Comparison of ENCODE assay signal across 14 cellular contexts in the genomic region with DNA sequence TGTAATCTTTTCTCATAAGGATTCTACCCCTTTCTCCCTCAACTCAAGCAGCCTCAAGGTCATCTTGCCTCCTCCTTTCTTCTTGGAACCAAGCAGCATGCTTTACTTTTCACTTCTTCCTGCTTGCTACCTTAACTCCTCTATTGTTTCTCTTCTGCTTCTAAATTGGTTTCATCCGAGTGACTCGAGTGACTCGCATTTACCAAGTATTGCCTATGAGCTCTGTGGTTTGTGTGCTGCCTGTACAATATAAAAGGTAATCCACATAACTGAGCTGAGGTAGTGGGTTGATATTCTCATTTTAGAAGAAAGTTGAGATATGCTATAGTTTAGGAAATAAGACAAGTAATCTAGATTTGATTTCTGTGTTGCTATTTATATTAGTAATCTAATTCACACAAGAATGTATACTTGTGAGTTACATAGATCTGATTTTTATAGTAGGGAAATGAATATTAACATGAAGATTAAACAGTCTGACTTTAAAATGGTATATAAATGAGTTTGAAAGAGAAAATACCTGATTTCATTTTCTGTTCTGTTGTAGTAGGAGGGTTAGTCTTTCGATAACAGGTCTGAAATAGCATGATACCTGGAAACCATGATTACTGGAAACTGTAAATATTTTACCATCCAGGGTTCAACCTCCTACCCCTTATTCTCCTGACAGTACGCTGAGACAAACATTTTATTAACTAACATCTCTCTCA. TPM values are rescaled to one million over a fixed set of nuclear protein-coding genes. Genes with fewer than 3 reads are reported as not detected.
DNase-seq lines count a peak whose midpoint lies in the region; ATAC-seq, FAIRE-seq and TF ChIP-seq lines count a peak whose summit lies in the region.
"Had no signal": no experiment of that assay in that cellular context is flagged by ENCODE, and none has a peak within 500 bp of the region (broad histone marks: within the 10 kb centered on the region; RNA-seq: fewer than 3 reads in every experiment).

No MANE protein-coding gene starts in this region.

- POLR2A ChIA-PET in A673 (lab: Charles Lee; ENCODE audit: low non-redundant PET) = no interaction called here

- H3K27me3 Mint-ChIP-seq in CD4-positive, CD25-positive, alpha-beta regulatory T cell = no peaks in the 10 kb centered on the region
- no peaks in the 10 kb centered on the region for H3K27me3 Mint-ChIP-seq in activated naive CD8-positive, alpha-beta T cell
- no peaks in the 10 kb centered on the region for H3K27me3 Mint-ChIP-seq in endothelial cell (ENCODE audit: unreplicated experiment)

- FAIRE-seq in GM19239 (lab: Jason Lieb, UNC) = peak; percentile 86

- peaks cover 8% of the 10 kb centered on the region for H3K4me1 ChIP-seq in CD4-positive, CD25-positive, alpha-beta regulatory T cell (ENCODE audit: control insufficient read depth, insufficient read depth, low read length, poor library complexity, severe bottlenecking)
- no peaks in the 10 kb centered on the region for H3K4me1 ChIP-seq in A673 (ENCODE audit: insufficient read depth, low read length, poor library complexity, severe bottlenecking)

- peaks cover 0 to 1% (median 0%) of the 10 kb centered on the region in 7 donors for H3K9me3 Mint-ChIP-seq in CD4-positive, CD25-positive, alpha-beta regulatory T cell
- no peaks in the 10 kb centered on the region for H3K9me3 Mint-ChIP-seq in activated naive CD8-positive, alpha-beta T cell (ENCODE audit: low read depth)
- no peaks in the 10 kb centered on the region for H3K9me3 Mint-ChIP-seq in endothelial cell (ENCODE audit: unreplicated experiment)
- H3K9me3 Mint-ChIP-seq: CD14-positive monocyte had no signal

- TF ChIP-seq CTCF in endothelial cell (IDR thresholded peaks at IDR 0.05; ENCODE audit: unreplicated experiment) = no peak
- TF ChIP-seq CTCF in A673 (conservative IDR thresholded peaks at IDR 0.05; ENCODE audit: low read depth, low read length) = no peak

- H3K27ac ChIP-seq in CD4-positive, CD25-positive, alpha-beta regulatory T cell (ENCODE audit: insufficient read depth, low read length, poor library complexity, severe bottlenecking) = no peak overlapping the region
- H3K27ac ChIP-seq in A673 (ENCODE audit: low read depth, low read length, poor library complexity, severe bottlenecking) = no peak overlapping the region
- H3K27ac ChIP-seq: esophagus squamous epithelium, RWPE1 had no signal

- peak overlapping the region; percentile 45 for H3K4me3 ChIP-seq in CD4-positive, CD25-positive, alpha-beta regulatory T cell (ENCODE audit: low read depth, low read length)
- no peak overlapping the region for H3K4me3 ChIP-seq in A673 (ENCODE audit: low read depth, low read length, poor library complexity, severe bottlenecking)
- H3K4me3 ChIP-seq: esophagus squamous epithelium had no signal

- H3K4me1 Mint-ChIP-seq in CD4-positive, CD25-positive, alpha-beta regulatory T cell = peaks cover 16 to 32% (median 22%) of the 10 kb centered on the region in 4 donors
- peaks cover 34% of the 10 kb centered on the region for H3K4me1 Mint-ChIP-seq in activated naive CD8-positive, alpha-beta T cell (ENCODE audit: low read depth)
- H3K4me1 Mint-ChIP-seq in endothelial cell (ENCODE audit: unreplicated experiment) = peaks cover 4% of the 10 kb centered on the region

- CTCF ChIA-PET in A673 (lab: Charles Lee) = no interaction called here

- peak in 1 of 3 donors; percentile 70 for DNase-seq in CD4-positive, CD25-positive, alpha-beta regulatory T cell
- no peak for DNase-seq in GM19239 (ENCODE audit: insufficient read length, low spot score)
- no peak for DNase-seq in endothelial cell (ENCODE audit: low spot score)
- DNase-seq in A673 (ENCODE audit: low spot score) = no peak
- no peak for DNase-seq in DMS79 treated with DMSO at 0.1 percent for 48 hours (lab: John Stamatoyannopoulos, UW)
- no peak for DNase-seq in cardiac septum (ENCODE audit: low spot score)
- DNase-seq: activated effector memory CD4-positive, alpha-beta T cell treated with Interleukin-2 at 50 U/mL for 16 hours; esophagus squamous epithelium had no signal

- no TSS peak for BruUV-seq in A673 (replicated peaks; lab: Mats Ljungman, UMichigan)

- H3K9me3 ChIP-seq in CD4-positive, CD25-positive, alpha-beta regulatory T cell (ENCODE audit: control insufficient read depth in 2 of 2, low read length in 2 of 2) = no peaks in the 10 kb centered on the region
- H3K9me3 ChIP-seq in A673 (ENCODE audit: low read depth, low read length, poor library complexity, severe bottlenecking) = no peaks in the 10 kb centered on the region
- H3K9me3 ChIP-seq: esophagus squamous epithelium had no signal

- intact Hi-C loops in A673 (cut with micrococcal nuclease; ENCODE audit: unreplicated experiment) = no loop called here
- intact Hi-C loops in cardiac septum (cut with DNase I) = no loop called here

- no peaks in the 10 kb centered on the region for H3K27me3 ChIP-seq in CD4-positive, CD25-positive, alpha-beta regulatory T cell (ENCODE audit: control insufficient read depth, insufficient read depth, low read length)
- peaks cover 6% of the 10 kb centered on the region for H3K27me3 ChIP-seq in A673 (replicated peaks; ENCODE audit: insufficient read depth, low read depth, low read length, poor library complexity)
- H3K27me3 ChIP-seq: esophagus squamous epithelium had no signal

- peak in 1 of 2 donors; percentile 72 for ATAC-seq in CD4-positive, CD25-positive, alpha-beta regulatory T cell (ENCODE audit: low read depth in 2 of 2)
- peak; percentile 50 for ATAC-seq in HG03565 (IDR thresholded peaks at IDR 0.05; ENCODE audit: unreplicated experiment)

- peak overlapping the region; percentile 2 to 39 (median 3) for H3K27ac Mint-ChIP-seq in CD4-positive, CD25-positive, alpha-beta regulatory T cell
- H3K27ac Mint-ChIP-seq in activated naive CD8-positive, alpha-beta T cell = peak overlapping the region; percentile 86
- no peak overlapping the region for H3K27ac Mint-ChIP-seq in endothelial cell (ENCODE audit: unreplicated experiment)

- H3K4me3 Mint-ChIP-seq in CD4-positive, CD25-positive, alpha-beta regulatory T cell = peak overlapping the region; percentile 2 to 63 (median 12)
- H3K4me3 Mint-ChIP-seq in activated naive CD8-positive, alpha-beta T cell = peak overlapping the region; percentile 71
- H3K4me3 Mint-ChIP-seq in endothelial cell (ENCODE audit: unreplicated experiment) = no peak overlapping the region
- H3K4me3 Mint-ChIP-seq: CD14-positive monocyte had no signal

- no peaks in the 10 kb centered on the region for H3K36me3 Mint-ChIP-seq in CD4-positive, CD25-positive, alpha-beta regulatory T cell
- no peaks in the 10 kb centered on the region for H3K36me3 Mint-ChIP-seq in activated naive CD8-positive, alpha-beta T cell
- no peaks in the 10 kb centered on the region for H3K36me3 Mint-ChIP-seq in endothelial cell (ENCODE audit: low read depth, unreplicated experiment)
- H3K36me3 Mint-ChIP-seq: CD14-positive monocyte had no signal

- H3K36me3 ChIP-seq in CD4-positive, CD25-positive, alpha-beta regulatory T cell (ENCODE audit: control insufficient read depth, insufficient read depth, low read length) = no peaks in the 10 kb centered on the region
- H3K36me3 ChIP-seq in A673 (ENCODE audit: insufficient read depth, low read length, poor library complexity, severe bottlenecking) = no peaks in the 10 kb centered on the region
- H3K36me3 ChIP-seq: esophagus squamous epithelium had no signal

RNA-seq across cellular contexts. Expression of a gene that starts 5.5 kb away (rescaled TPM):
- total RNA-seq in CD4-positive, CD25-positive, alpha-beta regulatory T cell = 0.74 TPM
- not detected for polyA plus RNA-seq in CD4-positive, CD25-positive, alpha-beta regulatory T cell
- not detected for total RNA-seq in endothelial cell (ENCODE audit: unreplicated experiment)
- not detected in 2 replicates for total RNA-seq in A673 (2021)
- total RNA-seq in cardiac septum = not detected
- total RNA-seq: esophagus squamous epithelium, lung microvascular endothelial cell, ureter had no signal
